Comparison of ENCODE assay signal across 24 cellular contexts in genomic region chr2:187996630-187997029, GRCh38.
DNase-seq lines count a peak whose midpoint lies in the region; ATAC-seq, FAIRE-seq and TF ChIP-seq lines count a peak whose summit lies in the region.
"Had no signal": no experiment of that assay in that cellular context is flagged by ENCODE, and none has a peak within 500 bp of the region (broad histone marks: within the 10 kb centered on the region; RNA-seq: fewer than 3 reads in every experiment).

No MANE protein-coding gene starts in this region.

- SMC1A ChIA-PET in GM12878 (lab: Charles Lee; ENCODE audit: uncharacterized antibody, unreplicated experiment): no interaction called here

- H3K36me3 ChIP-seq in GM12878 (ENCODE audit: control insufficient read depth in 2 of 2, insufficient read depth in 2 of 2, low read length in 1 of 2) (no peaks in the 10 kb centered on the region), bronchial epithelial cell (ENCODE audit: control insufficient read depth, insufficient read depth, low read length) (no peaks in the 10 kb centered on the region), right lobe of liver (no peaks in the 10 kb centered on the region)
- H3K36me3 ChIP-seq: BE2C, BLaER1 had no signal

- no peak for TF ChIP-seq RAD21 in GM12878 (IDR thresholded peaks at IDR 0.05; ENCODE audit: insufficient read depth, low read depth, low read length)

- no peak for TF ChIP-seq POLR2A in GM12878 (IDR thresholded peaks at IDR 0.05; ENCODE audit: low read depth, low read length)
- no peak for TF ChIP-seq POLR2A in right lobe of liver (IDR thresholded peaks at IDR 0.05)

- in situ Hi-C loops in GM12878 (cut with MboI): no loop called here

- no peaks in the 10 kb centered on the region for H3K79me2 ChIP-seq in GM12878 (ENCODE audit: control insufficient read depth, insufficient read depth, low read length)

- CTCF ChIA-PET in GM12878 (lab: Yijun Ruan, JAX): no interaction called here

- DNase-seq in GM12878 (ENCODE audit: low read depth, low spot score) (no peak), bronchial epithelial cell (ENCODE audit: low read depth) (no peak), NCI-H524 treated with DMSO at 0.1 percent for 48 hours (lab: John Stamatoyannopoulos, UW) (no peak), right lobe of liver (no peak)
- DNase-seq: 8988T; ACHN; BE2C; C1 segment of cervical spinal cord; CD4-positive, alpha-beta memory T cell; CD4-positive, CD25-positive, alpha-beta regulatory T cell; CD8-positive, alpha-beta memory T cell; COR-L47; DMS 273 treated with DMSO at 0.1 percent for 48 hours; DMS153; DMS53; DMS79; DND-41; EL; GDM1 had no signal

- H3K27ac ChIP-seq in GM12878 (ENCODE audit: control insufficient read depth, insufficient read depth) (no peak overlapping the region), right lobe of liver (no peak overlapping the region)
- H3K27ac ChIP-seq: BLaER1 had no signal

- ATAC-seq in GM12878: no peak
- no peak for ATAC-seq in esophagus mucosa
- ATAC-seq in right lobe of liver: no peak

- POLR2A ChIA-PET in GM12878 (lab: Charles Lee): no interaction called here

- H2AFZ ChIP-seq in GM12878 (ENCODE audit: control insufficient read depth, low read depth, low read length): no peak overlapping the region

- no peak for TF ChIP-seq EP300 in GM12878 (IDR thresholded peaks at IDR 0.05; ENCODE audit: borderline replicate concordance in 1 of 2, control insufficient read depth in 1 of 2, low read depth in 2 of 2, low read length in 2 of 2)

- H3K9ac ChIP-seq in GM12878 (ENCODE audit: control insufficient read depth, insufficient read depth, low read length): no peak overlapping the region
- H3K9ac ChIP-seq: BLaER1 had no signal

- RAD21 ChIA-PET in GM12878 (lab: Charles Lee; ENCODE audit: unreplicated experiment): no interaction called here

- 42% methylated on average over 1 of the region's 1 CpG for WGBS in GM12878 (ENCODE audit: insufficient coverage, insufficient replicate concordance, low lambda C conversion rate, missing lambda C conversion rate)
- 100% methylated on average over 1 of the region's 1 CpG for WGBS in right lobe of liver (ENCODE audit: insufficient coverage, low coverage, low lambda C conversion rate, missing lambda C conversion rate)

- H3K9me3 ChIP-seq in GM12878 (replicated peaks; ENCODE audit: control insufficient read depth, insufficient read depth, low read length) (no peaks in the 10 kb centered on the region), right lobe of liver (no peaks in the 10 kb centered on the region)
- H3K9me3 ChIP-seq: BE2C, BLaER1 had no signal

- no TSS peak for BruUV-seq in GM12878 (replicated peaks; lab: Mats Ljungman, UMichigan)

- TF ChIP-seq CTCF in GM12878 (IDR thresholded peaks at IDR 0.05 in 2 of 3, conservative IDR thresholded peaks at IDR 0.05 in 1 of 3; ENCODE audit: control insufficient read depth in 2 of 3, extremely low read depth in 1 of 3, insufficient read depth in 1 of 3, low read depth in 3 of 3, low read length in 3 of 3) (no peak), bronchial epithelial cell (IDR thresholded peaks at IDR 0.05; ENCODE audit: insufficient read depth, low read length, severe bottlenecking) (no peak), right lobe of liver (IDR thresholded peaks at IDR 0.05) (no peak)

- no peak overlapping the region for H3K4me2 ChIP-seq in GM12878 (ENCODE audit: control insufficient read depth, insufficient read depth)
- H3K4me2 ChIP-seq: BLaER1 had no signal

- intact Hi-C loops in GM12878 (cut with micrococcal nuclease; ENCODE audit: unreplicated experiment): no loop called here
- intact Hi-C loops in right lobe of liver (cut with DNase I): no loop called here

- FAIRE-seq in GM12878 (lab: Jason Lieb, UNC) (no peak), bronchial epithelial cell (lab: Jason Lieb, UNC) (peak; percentile 18)
- FAIRE-seq: A204.1, GM12891, GM19239 had no signal

- H3K4me1 ChIP-seq in GM12878 (ENCODE audit: control insufficient read depth, insufficient read depth, low read length): no peaks in the 10 kb centered on the region
- H3K4me1 ChIP-seq in right lobe of liver: no peaks in the 10 kb centered on the region

- H3K27me3 ChIP-seq in GM12878 (replicated peaks in 1 of 2; ENCODE audit: control insufficient read depth in 2 of 2, insufficient read depth in 2 of 2, low read length in 1 of 2) (no peaks in the 10 kb centered on the region; a peak in 2 of 4 replicates), bronchial epithelial cell (ENCODE audit: control insufficient read depth, insufficient read depth, low read length) (no peaks in the 10 kb centered on the region), right lobe of liver (no peaks in the 10 kb centered on the region)
- H3K27me3 ChIP-seq: BE2C, BLaER1 had no signal

- no peaks in the 10 kb centered on the region for H4K20me1 ChIP-seq in GM12878 (ENCODE audit: control insufficient read depth, insufficient read depth)
- H4K20me1 ChIP-seq: BLaER1 had no signal

- H3K4me3 ChIP-seq in GM12878 (no peak overlapping the region), bronchial epithelial cell (ENCODE audit: low read depth, low read length) (no peak overlapping the region), right lobe of liver (no peak overlapping the region)
- H3K4me3 ChIP-seq: BLaER1 had no signal

TF ChIP-seq in GM12878, 131 proteins besides CTCF, POLR2A, EP300 and RAD21:
- TF ChIP-seq ZNF24 (IDR thresholded peaks at IDR 0.05): peak; percentile 73
- TF ChIP-seq MTA2 (IDR thresholded peaks at IDR 0.05; ENCODE audit: low read depth): no peak
TF ChIP-seq in GM12878: peak in this region for 1.
